Comparison of ENCODE assay signal across 8 cellular contexts in genomic region chr9:106859957-106860715, GRCh38. TPM values are rescaled to one million over a fixed set of nuclear protein-coding genes. Genes with fewer than 3 reads are reported as not detected.
DNase-seq lines count a peak whose midpoint lies in the region; ATAC-seq, FAIRE-seq and TF ChIP-seq lines count a peak whose summit lies in the region.

No MANE protein-coding gene starts in this region.

- peak overlapping the region; percentile 93 for H2AFZ ChIP-seq in parathyroid adenoma
- H2AFZ ChIP-seq in PC-9, result no peak overlapping the region

- H3K27ac Mint-ChIP-seq in activated T-helper 17 cell treated with anti-CD3 and anti-CD28 coated beads, Interleukin-2, amount 50 U/mL, for 72 hours, result no peak overlapping the region

- no peaks in the 10 kb centered on the region for H3K9me2 ChIP-seq in PC-9 (ENCODE audit: insufficient read depth)

- no peaks in the 10 kb centered on the region for H3K9me3 Mint-ChIP-seq in activated T-helper 17 cell treated with anti-CD3 and anti-CD28 coated beads, Interleukin-2, amount 50 U/mL, for 72 hours

- no peak for FAIRE-seq in D721Med (lab: Jason Lieb, UNC)

- H3K36me3 Mint-ChIP-seq in activated T-helper 17 cell treated with anti-CD3 and anti-CD28 coated beads, Interleukin-2, amount 50 U/mL, for 72 hours (ENCODE audit: low read depth), result peaks cover 9% of the 10 kb centered on the region

- H3K9ac ChIP-seq in parathyroid adenoma, result no peak overlapping the region

- no peaks in the 10 kb centered on the region for H3F3A ChIP-seq in PC-9 (ENCODE audit: insufficient read depth, low read depth)

- H3K4me1 Mint-ChIP-seq in activated T-helper 17 cell treated with anti-CD3 and anti-CD28 coated beads, Interleukin-2, amount 50 U/mL, for 72 hours, result no peaks in the 10 kb centered on the region

- TF ChIP-seq CTCF in foreskin fibroblast (IDR thresholded peaks at IDR 0.05; ENCODE audit: low read depth, low read length) (no peak), parathyroid adenoma (IDR thresholded peaks at IDR 0.05) (no peak), D721Med (IDR thresholded peaks at IDR 0.05; ENCODE audit: insufficient read depth, missing control alignments) (no peak), PC-9 (conservative IDR thresholded peaks at IDR 0.05) (no peak)

- H3K27me3 Mint-ChIP-seq in activated T-helper 17 cell treated with anti-CD3 and anti-CD28 coated beads, Interleukin-2, amount 50 U/mL, for 72 hours, result peaks cover 50% of the 10 kb centered on the region

- DNase-seq in D341Med (ENCODE audit: low spot score) (peak; percentile 75), NCI-H748 (lab: John Stamatoyannopoulos, UW; ENCODE audit: unreplicated experiment) (peak; percentile 84), foreskin fibroblast (peak in 1 of 2 donors; percentile 54), D721Med (ENCODE audit: insufficient read length, low spot score) (no peak), PC-9 (no peak)

- no TSS peak for BruUV-seq in PC-9 (replicated peaks; lab: Mats Ljungman, UMichigan)

- H3K79me2 ChIP-seq in parathyroid adenoma (peaks cover 5% of the 10 kb centered on the region), PC-9 (ENCODE audit: low read depth) (no peaks in the 10 kb centered on the region)

- peak overlapping the region; percentile 47 for H3K27ac ChIP-seq in parathyroid adenoma
- H3K27ac ChIP-seq in PC-9, result no peak overlapping the region

- peak overlapping the region; percentile 83 to 90 for H3K4me3 ChIP-seq in foreskin fibroblast (ENCODE audit: low read depth in 1 of 2, low read length in 2 of 2)
- peak overlapping the region; percentile 80 for H3K4me3 ChIP-seq in parathyroid adenoma (ENCODE audit: low read depth, low read length)
- no peak overlapping the region for H3K4me3 ChIP-seq in PC-9

- H3K4me3 Mint-ChIP-seq in activated T-helper 17 cell treated with anti-CD3 and anti-CD28 coated beads, Interleukin-2, amount 50 U/mL, for 72 hours, result no peak overlapping the region

- intact Hi-C loops in PC-9 (cut with micrococcal nuclease; ENCODE audit: unreplicated experiment), result loop anchor here (5.0 to 10.0 kb wide), 3 partner anchors 63 to 265 kb away; no protein-coding TSS in a partner anchor

- H3K9me3 ChIP-seq in parathyroid adenoma (ENCODE audit: control insufficient read depth, low read length), result no peaks in the 10 kb centered on the region
- H3K9me3 ChIP-seq in PC-9 (ENCODE audit: insufficient read depth, low read depth), result peaks cover 5% of the 10 kb centered on the region; the same call in 1 of the 2 replicates

- H3K36me3 ChIP-seq in parathyroid adenoma (ENCODE audit: control insufficient read depth, insufficient read depth, low read length) (no peaks in the 10 kb centered on the region), PC-9 (ENCODE audit: low read depth) (no peaks in the 10 kb centered on the region)

- peak overlapping the region; percentile 66 for H3K4me2 ChIP-seq in parathyroid adenoma (ENCODE audit: low read length)
- H3K4me2 ChIP-seq in PC-9, result no peak overlapping the region

- POLR2A ChIA-PET in PC-9 (lab: Charles Lee; ENCODE audit: unreplicated experiment), result no interaction called here

- H3K27me3 ChIP-seq in parathyroid adenoma (ENCODE audit: control insufficient read depth, insufficient read depth, low read length), result no peaks in the 10 kb centered on the region
- H3K27me3 ChIP-seq in PC-9 (ENCODE audit: insufficient read depth, low read depth), result no peaks in the 10 kb centered on the region

- H3K4me1 ChIP-seq in parathyroid adenoma (no peaks in the 10 kb centered on the region), PC-9 (replicated peaks; ENCODE audit: insufficient read depth) (peaks cover 5% of the 10 kb centered on the region; the same call in 1 of the 2 replicates)

- H4K20me1 ChIP-seq in PC-9 (ENCODE audit: insufficient read depth), result no peaks in the 10 kb centered on the region

- ATAC-seq in GM21576 (IDR thresholded peaks at IDR 0.05; ENCODE audit: unreplicated experiment), result no peak
- no peak for ATAC-seq in activated T-helper 17 cell treated with anti-CD3 and anti-CD28 coated beads, Interleukin-2, amount 50 U/mL, for 72 hours (replicated peaks)

- CTCF ChIA-PET in PC-9 (lab: Charles Lee), result no interaction called here

RNA-seq across cellular contexts. Expression of gene ZNF462, which starts 2.8 kb away (rescaled TPM):
- 1 to 10 TPM in 1 of 2 donors, under 1 TPM in 1; 0.67 to 2.6 TPM for total RNA-seq in activated T-helper 17 cell treated with anti-CD3 and anti-CD28 coated beads, Interleukin-2, amount 50 U/mL, for 72 hours
- total RNA-seq in PC-9 (2021), result 3.2 and 4.8 TPM in 2 replicates

Comparison
In these comparisons a context has a peak if more than half of its experiments do, and no peak if none do; other contexts are left out.
1. DNase-seq: peak in D341Med (single experiment) and NCI-H748 (single experiment); none in D721Med (single experiment) and PC-9 (0 of 2).